ENCODE assay signal across 15 cellular contexts in genomic region chr12:132139912-132140311, GRCh38. TPM values are rescaled to one million over a fixed set of nuclear protein-coding genes. Genes with fewer than 3 reads are reported as not detected.
DNase-seq lines count a peak whose midpoint lies in the region; ATAC-seq and TF ChIP-seq lines count a peak whose summit lies in the region.
"Had no signal": no experiment of that assay in that cellular context is flagged by ENCODE, and none has a peak within 500 bp of the region (broad histone marks: within the 10 kb centered on the region; RNA-seq: fewer than 3 reads in every experiment).

No MANE protein-coding gene starts in this region.

- H3K4me1 Mint-ChIP-seq in natural killer cell (peaks cover 3 to 14% of the 10 kb centered on the region in 2 donors), chondrocyte (ENCODE audit: low read depth) (peaks cover 12% of the 10 kb centered on the region), nephron (peaks cover 5% of the 10 kb centered on the region)
- H3K4me1 Mint-ChIP-seq in natural killer cell treated with Interleukin-12 subunit alpha and Interleukin-12 subunit beta and Interleukin-15 and Interleukin-18, amount 100 ng/mL, for 72 hours (ENCODE audit: low read depth in 2 of 2), result peaks cover 8% of the 10 kb centered on the region in 2 donors

- DNase-seq in natural killer cell (no peak), chondrocyte (ENCODE audit: low spot score) (peak; percentile 91), NCI-H446 (lab: John Stamatoyannopoulos, UW) (no peak), EL (no peak), DMS114 treated with DMSO at 0.1 percent for 48 hours (lab: John Stamatoyannopoulos, UW; ENCODE audit: unreplicated experiment) (no peak)
- DNase-seq in natural killer cell treated with Interleukin-12 subunit alpha and Interleukin-12 subunit beta and Interleukin-15 and Interleukin-18, amount 100 ng/mL, for 72 hours (ENCODE audit: low spot score), result no peak
- DNase-seq: CD8-positive, alpha-beta T cell; GDM1; NCI-H1694 treated with DMSO at 0.1 percent for 48 hours; NCI-H446 treated with DMSO at 0.1 percent for 48 hours; NCI-H526 treated with DMSO at 0.1 percent for 48 hours; OCI-M1; SJCRH30 had no signal

- no peaks in the 10 kb centered on the region for H3K36me3 Mint-ChIP-seq in natural killer cell
- H3K36me3 Mint-ChIP-seq in natural killer cell treated with Interleukin-12 subunit alpha and Interleukin-12 subunit beta and Interleukin-15 and Interleukin-18, amount 100 ng/mL, for 72 hours, result no peaks in the 10 kb centered on the region
- peaks cover 10% of the 10 kb centered on the region for H3K36me3 Mint-ChIP-seq in chondrocyte (ENCODE audit: low read depth)
- H3K36me3 Mint-ChIP-seq in nephron (ENCODE audit: low read depth), result peaks cover 18% of the 10 kb centered on the region

- no peaks in the 10 kb centered on the region for H3K27me3 Mint-ChIP-seq in natural killer cell (ENCODE audit: low read depth in 2 of 2)
- no peaks in the 10 kb centered on the region for H3K27me3 Mint-ChIP-seq in natural killer cell treated with Interleukin-12 subunit alpha and Interleukin-12 subunit beta and Interleukin-15 and Interleukin-18, amount 100 ng/mL, for 72 hours
- no peaks in the 10 kb centered on the region for H3K27me3 Mint-ChIP-seq in chondrocyte (ENCODE audit: low read depth)
- H3K27me3 Mint-ChIP-seq in nephron (ENCODE audit: low read depth), result peaks cover 4% of the 10 kb centered on the region

- H3K4me3 Mint-ChIP-seq in natural killer cell (peak overlapping the region; percentile 28), chondrocyte (ENCODE audit: unreplicated experiment) (no peak overlapping the region), nephron (peak overlapping the region; percentile 47 to 63 (median 59))
- H3K4me3 Mint-ChIP-seq in natural killer cell treated with Interleukin-12 subunit alpha and Interleukin-12 subunit beta and Interleukin-15 and Interleukin-18, amount 100 ng/mL, for 72 hours, result no peak overlapping the region
- H3K4me3 Mint-ChIP-seq: CD8-positive, alpha-beta T cell; GM23338 had no signal

- H3K9me3 Mint-ChIP-seq in natural killer cell (no peaks in the 10 kb centered on the region), chondrocyte (ENCODE audit: low read depth) (no peaks in the 10 kb centered on the region), nephron (no peaks in the 10 kb centered on the region)
- no peaks in the 10 kb centered on the region for H3K9me3 Mint-ChIP-seq in natural killer cell treated with Interleukin-12 subunit alpha and Interleukin-12 subunit beta and Interleukin-15 and Interleukin-18, amount 100 ng/mL, for 72 hours
- H3K9me3 Mint-ChIP-seq: CD8-positive, alpha-beta T cell had no signal

- no peak for ATAC-seq in natural killer cell
- ATAC-seq in natural killer cell treated with Interleukin-12 subunit alpha and Interleukin-12 subunit beta and Interleukin-15 and Interleukin-18, amount 100 ng/mL, for 72 hours, result no peak
- ATAC-seq: CD8-positive, alpha-beta T cell; GM23338 had no signal

- H3K27ac Mint-ChIP-seq in natural killer cell (no peak overlapping the region), chondrocyte (ENCODE audit: unreplicated experiment) (no peak overlapping the region), nephron (no peak overlapping the region)
- no peak overlapping the region for H3K27ac Mint-ChIP-seq in natural killer cell treated with Interleukin-12 subunit alpha and Interleukin-12 subunit beta and Interleukin-15 and Interleukin-18, amount 100 ng/mL, for 72 hours
- H3K27ac Mint-ChIP-seq: CD8-positive, alpha-beta T cell; GM23338 had no signal

- TF ChIP-seq CTCF in natural killer cell (IDR thresholded peaks at IDR 0.05), result no peak
- no peak for TF ChIP-seq CTCF in chondrocyte (IDR thresholded peaks at IDR 0.05)
- no peak for TF ChIP-seq CTCF in nephron (IDR thresholded peaks at IDR 0.05; ENCODE audit: unreplicated experiment in 3 of 3)

- intact Hi-C loops in natural killer cell (cut with micrococcal nuclease), result no loop called here

RNA-seq across cellular contexts. Expression of gene DDX51, which starts 4.2 kb away (rescaled TPM):
- total RNA-seq in natural killer cell, result 10 to 100 TPM; 39.5 to 55.9 (median 54.2) TPM
- total RNA-seq in natural killer cell treated with Interleukin-12 subunit alpha and Interleukin-12 subunit beta and Interleukin-15 and Interleukin-18, amount 100 ng/mL, for 72 hours, result 10 to 100 TPM; 29.5 to 83.7 TPM
- 7.9 to 10.1 TPM (median 9.6 TPM) in 3 replicates for total RNA-seq in chondrocyte

RNA-seq across cellular contexts. Expression of gene NOC4L, which starts 4.3 kb away (rescaled TPM):
- total RNA-seq in natural killer cell, result 10 to 100 TPM; 21.0 to 30.2 (median 21.7) TPM
- 10 to 100 TPM; 28.0 to 48.2 TPM for total RNA-seq in natural killer cell treated with Interleukin-12 subunit alpha and Interleukin-12 subunit beta and Interleukin-15 and Interleukin-18, amount 100 ng/mL, for 72 hours
- 14.4 to 16.0 TPM (median 14.7 TPM) in 3 replicates for total RNA-seq in chondrocyte

Comparison
In these comparisons a context has a peak if more than half of its experiments do, and no peak if none do; other contexts are left out.
1. H3K4me3 Mint-ChIP-seq: peak in natural killer cell (single experiment) and nephron (3 of 3); none in natural killer cell treated with Interleukin-12 subunit alpha and Interleukin-12 subunit beta and Interleukin-15 and Interleukin-18, amount 100 ng/mL, for 72 hours (single experiment) and chondrocyte (single experiment).